Comparison of ENCODE assay signal across 23 cellular contexts in genomic region chr11:127601578-127601977, GRCh38.
DNase-seq lines count a peak whose midpoint lies in the region; ATAC-seq lines count a peak whose summit lies in the region.
"Had no signal": no experiment of that assay in that cellular context is flagged by ENCODE, and none has a peak within 500 bp of the region (broad histone marks: within the 10 kb centered on the region; RNA-seq: fewer than 3 reads in every experiment).

No MANE protein-coding gene starts in this region.

- H3K4me1 Mint-ChIP-seq in T-helper 2 cell treated with Interferon-gamma antibody and Interleukin-4, amounts not matched to agents 5 μg/mL and 100 μg/mL, for 36 hours (ENCODE audit: low read depth), result no peaks in the 10 kb centered on the region
- H3K4me1 Mint-ChIP-seq: CD14-positive monocyte; CD8-positive, alpha-beta memory T cell had no signal

- ATAC-seq in GM21390 (IDR thresholded peaks at IDR 0.05; ENCODE audit: unreplicated experiment), result no peak
- ATAC-seq: A549 had no signal

- H3K4me3 Mint-ChIP-seq in T-helper 2 cell treated with Interferon-gamma antibody and Interleukin-4, amounts not matched to agents 5 μg/mL and 100 μg/mL, for 36 hours, result no peak overlapping the region
- H3K4me3 Mint-ChIP-seq: CD14-positive monocyte; CD4-positive, alpha-beta T cell; CD8-positive, alpha-beta memory T cell had no signal

- H3K9me3 Mint-ChIP-seq in T-helper 2 cell treated with Interferon-gamma antibody and Interleukin-4, amounts not matched to agents 5 μg/mL and 100 μg/mL, for 36 hours, result no peaks in the 10 kb centered on the region
- H3K9me3 Mint-ChIP-seq: CD14-positive monocyte; CD4-positive, alpha-beta T cell had no signal

- no peak overlapping the region for H3K27ac Mint-ChIP-seq in T-helper 2 cell treated with Interferon-gamma antibody and Interleukin-4, amounts not matched to agents 5 μg/mL and 100 μg/mL, for 36 hours
- H3K27ac Mint-ChIP-seq: CD14-positive monocyte; CD4-positive, alpha-beta T cell; CD8-positive, alpha-beta memory T cell had no signal

- H3K36me3 ChIP-seq in H7 (replicated peaks; ENCODE audit: control insufficient read depth, insufficient read depth, low read length), result no peaks in the 10 kb centered on the region
- H3K36me3 ChIP-seq: BE2C; BLaER1 treated with 17β-estradiol and CSF1 and Interleukin-3, amounts not matched to agents 10 nM and 100 nM had no signal

- H3K4me3 ChIP-seq in H7 (ENCODE audit: insufficient read depth, low read depth, low read length), result no peak overlapping the region
- H3K4me3 ChIP-seq: A549; BLaER1 treated with 17β-estradiol and CSF1 and Interleukin-3, amounts not matched to agents 10 nM and 100 nM had no signal

- no peaks in the 10 kb centered on the region for H3K27me3 ChIP-seq in H7 (ENCODE audit: control insufficient read depth, insufficient read depth, low read length)
- H3K27me3 ChIP-seq: BE2C; BLaER1 treated with 17β-estradiol and CSF1 and Interleukin-3, amounts not matched to agents 10 nM and 100 nM had no signal

- DNase-seq in COLO829 (ENCODE audit: low spot score), result peak; percentile 53
- peak; percentile 32 for DNase-seq in H7
- DNase-seq in foreskin melanocyte, result peak; percentile 50
- DNase-seq in superior temporal gyrus (ENCODE audit: extremely low spot score), result peak; percentile 26
- no peak for DNase-seq in NCI-H2081 (lab: John Stamatoyannopoulos, UW)
- DNase-seq in T-helper 2 cell treated with Interferon-gamma antibody and Interleukin-4, amounts not matched to agents 5 μg/mL and 100 μg/mL, for 36 hours (ENCODE audit: low spot score), result no peak
- DNase-seq: 8988T; ACHN; AML-193; BE2C; Calu3; CD4-positive, alpha-beta T cell; CD8-positive, alpha-beta memory T cell; COR-L47; DMS53; DMS79 treated with DMSO at 0.1 percent for 48 hours; GF-D8; GOT3; HCEC 1CT had no signal

- H3K36me3 Mint-ChIP-seq in T-helper 2 cell treated with Interferon-gamma antibody and Interleukin-4, amounts not matched to agents 5 μg/mL and 100 μg/mL, for 36 hours (ENCODE audit: low read depth), result no peaks in the 10 kb centered on the region
- H3K36me3 Mint-ChIP-seq: CD14-positive monocyte; CD8-positive, alpha-beta memory T cell had no signal

- H3K27me3 Mint-ChIP-seq in T-helper 2 cell treated with Interferon-gamma antibody and Interleukin-4, amounts not matched to agents 5 μg/mL and 100 μg/mL, for 36 hours (ENCODE audit: low read depth), result no peaks in the 10 kb centered on the region
- H3K27me3 Mint-ChIP-seq: CD8-positive, alpha-beta memory T cell had no signal

Comparison
In these comparisons a context has a peak if more than half of its experiments do, and no peak if none do; other contexts are left out.
1. DNase-seq: peak in COLO829 (single experiment), H7 (single experiment), foreskin melanocyte (single experiment) and superior temporal gyrus (single experiment); none in NCI-H2081 (0 of 2) and T-helper 2 cell treated with Interferon-gamma antibody and Interleukin-4, amounts not matched to agents 5 μg/mL and 100 μg/mL, for 36 hours (single experiment).